In the genomic region with DNA sequence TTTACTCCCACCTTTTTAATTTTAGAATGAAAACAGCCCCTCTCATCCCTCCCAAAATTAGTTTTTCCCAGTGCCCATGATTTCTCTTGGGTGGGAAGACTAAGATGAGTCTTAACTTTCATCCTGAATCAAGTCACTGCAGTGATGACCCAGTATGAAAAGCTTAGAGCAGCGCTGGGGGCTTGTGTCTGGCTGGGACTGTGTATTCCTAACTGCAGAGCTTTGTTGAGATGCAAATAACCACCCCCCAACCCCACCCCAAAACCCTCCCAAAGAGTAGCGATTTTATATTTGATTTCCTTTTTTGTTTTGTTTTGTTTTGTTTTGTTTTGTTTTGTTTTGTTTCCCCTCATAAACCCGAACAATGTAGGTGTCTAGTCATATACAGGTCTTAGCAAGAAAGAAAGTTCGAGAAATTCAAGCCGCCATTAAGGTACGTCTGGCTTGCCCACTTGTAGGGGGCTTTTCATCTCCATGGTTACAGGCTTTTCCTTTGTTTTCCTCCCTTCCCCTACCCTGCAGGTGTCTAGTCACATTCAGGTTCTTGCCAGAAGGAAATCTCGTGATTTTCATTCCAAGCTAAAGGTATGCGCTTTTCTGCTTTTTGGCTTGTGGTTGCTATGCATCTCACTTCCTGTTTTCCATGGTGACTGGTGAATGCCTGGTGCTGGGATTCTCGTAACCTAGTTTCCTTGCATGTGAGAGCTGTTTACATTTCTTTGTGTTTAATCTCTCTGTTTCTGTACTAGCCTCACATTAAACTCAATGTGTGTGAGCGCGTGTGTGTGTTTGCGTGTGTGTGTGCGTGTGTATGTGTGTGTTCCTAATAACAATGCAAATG, we compare ENCODE assay signal across 8 cellular contexts.
DNase-seq lines count a peak whose midpoint lies in the region; ATAC-seq, FAIRE-seq and TF ChIP-seq lines count a peak whose summit lies in the region.

No MANE protein-coding gene starts in this region.

- H3K36me3 ChIP-seq in ectodermal cell (ENCODE audit: control insufficient read depth, insufficient read depth, low read length): no peaks in the 10 kb centered on the region
- H3K36me3 ChIP-seq in kidney (ENCODE audit: control insufficient read depth in 1 of 2, insufficient read depth in 2 of 2, low read length in 2 of 2): no peaks in the 10 kb centered on the region

- peak overlapping the region; percentile 86 to 93 (median 93) for H3K27ac Mint-ChIP-seq in nephron

- peak overlapping the region; percentile 20 to 52 (median 37) for H3K4me3 Mint-ChIP-seq in nephron

- WGBS in ectodermal cell, 2 experiments: 3 to 5% methylated on average over 12 to 13 of the region's 13 CpGs

- H3K4me1 Mint-ChIP-seq in nephron: peaks cover 47% of the 10 kb centered on the region

- H3K9me3 ChIP-seq in ectodermal cell (ENCODE audit: control insufficient read depth, low read length) (no peaks in the 10 kb centered on the region), kidney (ENCODE audit: control insufficient read depth in 1 of 2, low read length in 2 of 2) (no peaks in the 10 kb centered on the region)

- peak; percentile 58 for DNase-seq in DMS53 treated with DMSO at 0.1 percent for 48 hours (lab: John Stamatoyannopoulos, UW; ENCODE audit: unreplicated experiment)
- peak; percentile 86 for DNase-seq in NCI-H2029 treated with DMSO at 0.1 percent for 48 hours (lab: John Stamatoyannopoulos, UW)
- DNase-seq in frontal cortex (ENCODE audit: low spot score in 2 of 2): no peak
- no peak for DNase-seq in kidney

- ATAC-seq in GM19324 (IDR thresholded peaks at IDR 0.05; ENCODE audit: low FRiP score, unreplicated experiment) (no peak), GM18870 (IDR thresholded peaks at IDR 0.05; ENCODE audit: unreplicated experiment) (no peak)

- H3K9me3 Mint-ChIP-seq in nephron: no peaks in the 10 kb centered on the region

- H3K9ac ChIP-seq in kidney (ENCODE audit: low read length in 2 of 2): no peak overlapping the region

- no peaks in the 10 kb centered on the region for H3K27me3 Mint-ChIP-seq in nephron (ENCODE audit: low read depth)

- TF ChIP-seq CTCF in nephron (IDR thresholded peaks at IDR 0.05; ENCODE audit: unreplicated experiment in 3 of 3): no peak
- no peak for TF ChIP-seq CTCF in kidney (IDR thresholded peaks at IDR 0.05; ENCODE audit: borderline replicate concordance, extremely low read depth, insufficient read depth)

- no peak for FAIRE-seq in frontal cortex (lab: Jason Lieb, UNC)
- no peak for FAIRE-seq in kidney (lab: Jason Lieb, UNC)

- H3K36me3 Mint-ChIP-seq in nephron (ENCODE audit: low read depth): no peaks in the 10 kb centered on the region

- no peak overlapping the region for H3K4me3 ChIP-seq in ectodermal cell (ENCODE audit: insufficient read depth, low read depth, low read length)
- no peak overlapping the region for H3K4me3 ChIP-seq in kidney (ENCODE audit: low read length in 2 of 2)

- no peaks in the 10 kb centered on the region for H3K27me3 ChIP-seq in ectodermal cell (ENCODE audit: control insufficient read depth, insufficient read depth, low read length, poor library complexity, severe bottlenecking)

- peaks cover 53% of the 10 kb centered on the region for H3K4me1 ChIP-seq in ectodermal cell (ENCODE audit: control insufficient read depth, insufficient read depth, low read length)
- H3K4me1 ChIP-seq in kidney (ENCODE audit: control insufficient read depth in 1 of 2, insufficient read depth in 1 of 2, low read depth in 1 of 2, low read length in 2 of 2): peaks cover 5 to 12% of the 10 kb centered on the region in 2 donors

- H3K27ac ChIP-seq in ectodermal cell (ENCODE audit: insufficient read depth, low read depth, low read length, poor library complexity, severe bottlenecking) (peak overlapping the region; percentile 97), kidney (ENCODE audit: low read depth in 2 of 2, low read length in 2 of 2) (no peak overlapping the region)

- intact Hi-C loops in kidney (cut with DNase I): no loop called here

Comparison
In these comparisons a context has a peak if more than half of its experiments do, and no peak if none do; other contexts are left out.
1. DNase-seq: peak in DMS53 treated with DMSO at 0.1 percent for 48 hours (single experiment) and NCI-H2029 treated with DMSO at 0.1 percent for 48 hours (single experiment); none in frontal cortex (0 of 2) and kidney (single experiment).